In the genomic region with DNA sequence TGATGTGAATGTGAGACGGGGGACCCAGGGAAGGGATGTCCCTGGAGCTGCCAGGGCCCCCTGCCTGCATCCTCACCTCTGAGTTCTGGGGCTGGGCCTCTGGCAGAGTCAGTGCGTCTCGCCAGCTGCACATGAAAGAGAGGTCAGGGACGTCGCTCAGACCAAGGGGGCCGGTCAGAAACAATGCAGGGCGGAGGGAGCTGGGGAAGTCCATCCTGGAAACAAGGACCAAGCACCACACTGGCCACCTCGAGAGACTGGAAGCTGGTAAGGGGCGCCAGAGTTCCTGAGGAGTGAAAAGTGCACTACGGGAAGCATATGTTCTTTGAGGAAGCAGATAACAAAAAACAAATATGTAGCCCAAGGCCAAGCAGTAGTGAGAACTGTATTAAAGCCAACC, we compare ENCODE assay signal across 1 cellular context.
TF ChIP-seq lines count a peak whose summit lies in the region.

No MANE protein-coding gene starts in this region.

TF ChIP-seq in HCT116, 20 proteins besides CTCF, POLR2A, EP300 and RAD21 (continued from another document):
- TF ChIP-seq, protein P1, sequence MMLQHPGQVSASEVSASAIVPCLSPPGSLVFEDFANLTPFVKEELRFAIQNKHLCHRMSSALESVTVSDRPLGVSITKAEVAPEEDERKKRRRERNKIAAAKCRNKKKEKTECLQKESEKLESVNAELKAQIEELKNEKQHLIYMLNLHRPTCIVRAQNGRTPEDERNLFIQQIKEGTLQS (IDR thresholded peaks at IDR 0.05): no peak
- TF ChIP-seq CEBPB (IDR thresholded peaks at IDR 0.05; ENCODE audit: low read depth) (no peak), JUND (IDR thresholded peaks at IDR 0.05) (no peak)
